ENCODE assay signal across 22 cellular contexts in genomic region chr2:30278419-30278818, GRCh38. TPM values are rescaled to one million over a fixed set of nuclear protein-coding genes. Genes with fewer than 3 reads are reported as not detected.
DNase-seq lines count a peak whose midpoint lies in the region; ATAC-seq, FAIRE-seq and TF ChIP-seq lines count a peak whose summit lies in the region.
"Had no signal": no experiment of that assay in that cellular context is flagged by ENCODE, and none has a peak within 500 bp of the region (broad histone marks: within the 10 kb centered on the region; RNA-seq: fewer than 3 reads in every experiment).

No MANE protein-coding gene starts in this region.

- no peaks in the 10 kb centered on the region for H3K9me2 ChIP-seq in OCI-LY7 (ENCODE audit: insufficient read depth, low read length)
- H3K9me2 ChIP-seq: SK-N-SH had no signal

- H3K4me2 ChIP-seq in K562 (ENCODE audit: insufficient read depth, low read length) (no peak overlapping the region), OCI-LY7 (ENCODE audit: low read length) (no peak overlapping the region)
- H3K4me2 ChIP-seq: SK-N-SH had no signal

- H3K36me3 Mint-ChIP-seq in stimulated activated naive CD8-positive, alpha-beta T cell treated with anti-CD3 and anti-CD28 coated beads, Interleukin-15, Interleukin-2, amounts not matched to agents 100 ng/mL and 50 ng/mL, for 24 hours (ENCODE audit: low read depth), result no peaks in the 10 kb centered on the region
- H3K36me3 Mint-ChIP-seq in IgD-negative memory B cell (peaks cover 2% of the 10 kb centered on the region), CD14-positive monocyte (no peaks in the 10 kb centered on the region), MCF 10A (ENCODE audit: insufficient read depth, unreplicated experiment) (no peaks in the 10 kb centered on the region)
- H3K36me3 Mint-ChIP-seq: T-cell had no signal

- H3K27me3 Mint-ChIP-seq in stimulated activated naive CD8-positive, alpha-beta T cell treated with anti-CD3 and anti-CD28 coated beads, Interleukin-15, Interleukin-2, amounts not matched to agents 100 ng/mL and 50 ng/mL, for 24 hours, result no peaks in the 10 kb centered on the region
- peaks cover 2% of the 10 kb centered on the region for H3K27me3 Mint-ChIP-seq in IgD-negative memory B cell
- H3K27me3 Mint-ChIP-seq in CD14-positive monocyte (ENCODE audit: low read depth in 3 of 3), result peaks cover 20 to 36% (median 25%) of the 10 kb centered on the region in 3 donors
- H3K27me3 Mint-ChIP-seq in MCF 10A (ENCODE audit: insufficient read depth, unreplicated experiment), result no peaks in the 10 kb centered on the region
- H3K27me3 Mint-ChIP-seq: CD4-positive, alpha-beta T cell; T-cell had no signal

- H3K27ac ChIP-seq in K562 (ENCODE audit: extremely low read depth, low read depth, low read length), result no peak overlapping the region
- H3K27ac ChIP-seq in OCI-LY7 (ENCODE audit: low read depth, low read length, poor library complexity, severe bottlenecking), result no peak overlapping the region

- no peaks in the 10 kb centered on the region for H3K9me3 ChIP-seq in K562 (replicated peaks; ENCODE audit: control insufficient read depth, insufficient read depth, low read depth, low read length)
- no peaks in the 10 kb centered on the region for H3K9me3 ChIP-seq in OCI-LY7 (ENCODE audit: low read length)
- H3K9me3 ChIP-seq: SK-N-SH had no signal

- TF ChIP-seq POLR2A in K562 (conservative IDR thresholded peaks at IDR 0.05), result no peak

- H3K9ac ChIP-seq in K562 (ENCODE audit: insufficient read depth in 1 of 2, low read depth in 2 of 2, low read length in 2 of 2), result no peak overlapping the region
- H3K9ac ChIP-seq: SK-N-SH had no signal

- no peak for TF ChIP-seq RAD21 in K562 (CRISPR knock-in tag; conservative IDR thresholded peaks at IDR 0.05 in 1 of 2, IDR thresholded peaks at IDR 0.05 in 1 of 2)

- TF ChIP-seq EP300 in K562 (IDR thresholded peaks at IDR 0.05; ENCODE audit: low read length), result no peak

- no peaks in the 10 kb centered on the region for H3K9me3 Mint-ChIP-seq in stimulated activated naive CD8-positive, alpha-beta T cell treated with anti-CD3 and anti-CD28 coated beads, Interleukin-15, Interleukin-2, amounts not matched to agents 100 ng/mL and 50 ng/mL, for 24 hours
- no peaks in the 10 kb centered on the region for H3K9me3 Mint-ChIP-seq in IgD-negative memory B cell
- peaks cover 0 to 1% (median 0%) of the 10 kb centered on the region in 7 donors for H3K9me3 Mint-ChIP-seq in CD14-positive monocyte
- H3K9me3 Mint-ChIP-seq in MCF 10A (ENCODE audit: unreplicated experiment), result no peaks in the 10 kb centered on the region
- H3K9me3 Mint-ChIP-seq: CD4-positive, alpha-beta T cell; T-cell had no signal

- H3K27ac Mint-ChIP-seq in stimulated activated naive CD8-positive, alpha-beta T cell treated with anti-CD3 and anti-CD28 coated beads, Interleukin-15, Interleukin-2, amounts not matched to agents 100 ng/mL and 50 ng/mL, for 24 hours, result peak overlapping the region; percentile 23
- H3K27ac Mint-ChIP-seq in IgD-negative memory B cell (peak overlapping the region in 2 of 3 donors; percentile 46), CD14-positive monocyte (no peak overlapping the region), MCF 10A (ENCODE audit: low read depth, unreplicated experiment) (no peak overlapping the region)
- H3K27ac Mint-ChIP-seq: CD4-positive, alpha-beta T cell; T-cell had no signal

- intact Hi-C loops in K562 (cut with micrococcal nuclease) (no loop called here), CD14-positive monocyte (cut with micrococcal nuclease) (no loop called here), MCF 10A (cut with micrococcal nuclease) (no loop called here), OCI-LY7 (cut with micrococcal nuclease; ENCODE audit: unreplicated experiment) (no loop called here)

- BruUV-seq in K562 (replicated peaks; lab: Mats Ljungman, UMichigan) (no TSS peak), MCF 10A (replicated peaks; lab: Mats Ljungman, UMichigan) (no TSS peak), OCI-LY7 (replicated peaks; lab: Mats Ljungman, UMichigan) (no TSS peak)

- ATAC-seq in stimulated activated naive CD8-positive, alpha-beta T cell treated with anti-CD3 and anti-CD28 coated beads, Interleukin-15, Interleukin-2, amounts not matched to agents 100 U/mL and 50 U/mL, for 24 hours, result no peak
- no peak for ATAC-seq in K562
- ATAC-seq: PC-3, T-cell had no signal

- no peaks in the 10 kb centered on the region for H3K36me3 ChIP-seq in K562 (ENCODE audit: control insufficient read depth, insufficient read depth, low read length)
- no peaks in the 10 kb centered on the region for H3K36me3 ChIP-seq in OCI-LY7 (ENCODE audit: insufficient read depth, low read length)

- H3K4me1 ChIP-seq in K562 (replicated peaks in 1 of 2; ENCODE audit: control insufficient read depth in 2 of 2, insufficient read depth in 2 of 2, low read length in 2 of 2), result peaks cover 0 to 5% of the 10 kb centered on the region in 2 experiments; a peak in 2 of 5 replicates
- H3K4me1 ChIP-seq in OCI-LY7 (ENCODE audit: insufficient read depth, low read length, poor library complexity, severe bottlenecking), result peaks cover 21% of the 10 kb centered on the region

- no peak for TF ChIP-seq CTCF in K562 (IDR thresholded peaks at IDR 0.05 in 2 of 3, conservative IDR thresholded peaks at IDR 0.05 in 1 of 3; ENCODE audit: insufficient read depth in 2 of 3, low read depth in 1 of 3, low read length in 3 of 3)
- no peak for TF ChIP-seq CTCF in CD14-positive monocyte (IDR thresholded peaks at IDR 0.05)
- TF ChIP-seq CTCF in MCF 10A (IDR thresholded peaks at IDR 0.05; ENCODE audit: unreplicated experiment), result no peak
- no peak for TF ChIP-seq CTCF in OCI-LY7 (conservative IDR thresholded peaks at IDR 0.05; ENCODE audit: low read length)

- no peaks in the 10 kb centered on the region for H3K27me3 ChIP-seq in K562 (ENCODE audit: control insufficient read depth in 2 of 2, insufficient read depth in 2 of 2, low read length in 2 of 2)

- H3K9me1 ChIP-seq in K562 (ENCODE audit: control insufficient read depth, insufficient read depth, low read length), result no peaks in the 10 kb centered on the region

- DNase-seq in stimulated activated naive CD8-positive, alpha-beta T cell treated with anti-CD3 and anti-CD28 coated beads, Interleukin-15, Interleukin-2, amounts not matched to agents 100 U/mL and 50 U/mL, for 24 hours, result no peak
- DNase-seq in K562 (ENCODE audit: extremely low read depth in 1 of 4, low spot score in 3 of 4) (no peak), CD14-positive monocyte (ENCODE audit: low spot score) (no peak), MCF 10A (ENCODE audit: unreplicated experiment) (no peak), OCI-LY7 (ENCODE audit: low spot score) (no peak)
- DNase-seq: CD4-positive, alpha-beta T cell; H7; MV-4-11; NCI-H1417; NCI-H187; NCI-H2107; NCI-H2227 treated with DMSO at 0.1 percent for 48 hours; NCI-H510A treated with DMSO at 0.1 percent for 48 hours; NCI-H774; PC-3; RPMI8226; SHP77 treated with DMSO at 0.1 percent for 48 hours; SK-N-SH; T-cell had no signal

- 0% methylated on average over 1 of the region's 1 CpG for WGBS in K562 (ENCODE audit: insufficient coverage, low coverage, missing lambda C conversion rate)

- POLR2A ChIA-PET in K562 (lab: Yijun Ruan, JAX) (interaction anchor here (0.6 to 1.4 kb wide), 3 partner anchors 16 to 115 kb away, joined by 3 to 4 read pairs (median 3); no protein-coding TSS in a partner anchor), MCF 10A (lab: Yijun Ruan, JAX) (no interaction called here), OCI-LY7 (lab: Charles Lee) (no interaction called here)

- no peak overlapping the region for H3K4me3 Mint-ChIP-seq in stimulated activated naive CD8-positive, alpha-beta T cell treated with anti-CD3 and anti-CD28 coated beads, Interleukin-15, Interleukin-2, amounts not matched to agents 100 ng/mL and 50 ng/mL, for 24 hours
- H3K4me3 Mint-ChIP-seq in IgD-negative memory B cell (peak overlapping the region in 2 of 4 donors; percentile 42 to 61), CD14-positive monocyte (peak overlapping the region in 1 of 2 donors; percentile 37), MCF 10A (ENCODE audit: unreplicated experiment) (no peak overlapping the region)
- H3K4me3 Mint-ChIP-seq: CD4-positive, alpha-beta T cell; T-cell had no signal

- H3K4me3 ChIP-seq in K562 (no peak overlapping the region), OCI-LY7 (ENCODE audit: low read depth, low read length, poor library complexity, severe bottlenecking) (no peak overlapping the region)

- H3K79me2 ChIP-seq in K562 (ENCODE audit: control insufficient read depth, insufficient read depth, low read length) (no peaks in the 10 kb centered on the region), OCI-LY7 (ENCODE audit: insufficient read depth, low read depth, low read length) (no peaks in the 10 kb centered on the region)

- CTCF ChIA-PET in K562 (lab: Yijun Ruan, JAX; ENCODE audit: low intra/inter-chr PET ratio), result no interaction called here
- CTCF ChIA-PET in MCF 10A (lab: Yijun Ruan, JAX), result no interaction called here
- CTCF ChIA-PET in OCI-LY7 (lab: Charles Lee; ENCODE audit: unreplicated experiment), result no interaction called here

- H4K20me1 ChIP-seq in K562 (replicated peaks; ENCODE audit: control insufficient read depth, insufficient read depth, low read length), result no peaks in the 10 kb centered on the region
- H4K20me1 ChIP-seq in OCI-LY7 (ENCODE audit: insufficient read depth, low read length), result no peaks in the 10 kb centered on the region

- H3K4me1 Mint-ChIP-seq in stimulated activated naive CD8-positive, alpha-beta T cell treated with anti-CD3 and anti-CD28 coated beads, Interleukin-15, Interleukin-2, amounts not matched to agents 100 ng/mL and 50 ng/mL, for 24 hours (ENCODE audit: low read depth), result peaks cover 79% of the 10 kb centered on the region
- H3K4me1 Mint-ChIP-seq in IgD-negative memory B cell (peaks cover 56 to 79% (median 75%) of the 10 kb centered on the region in 3 donors), CD14-positive monocyte (peaks cover 10% of the 10 kb centered on the region), MCF 10A (ENCODE audit: insufficient read depth, unreplicated experiment) (peaks cover 16% of the 10 kb centered on the region)

- in situ Hi-C loops in K562 (cut with MboI), result no loop called here

- FAIRE-seq in K562 (lab: Jason Lieb, UNC), result no peak
- FAIRE-seq: HTR-8/SVneo had no signal

- H2AFZ ChIP-seq in K562 (ENCODE audit: low read depth, low read length) (0 out of 2 replicates have a peak overlapping the region, but pooled peaks have one; percentile 45), OCI-LY7 (ENCODE audit: low read length) (no peak overlapping the region)

RNA-seq across cellular contexts. Expression of gene LBH, which starts 47.1 kb away (rescaled TPM):
- polyA plus RNA-seq in IgD-negative memory B cell (163 TPM), K562 (2011; rRNA removed) (8.2 and 9.5 TPM in 2 replicates), K562 (2014; fragmentation: Illumina TruSeq; extraction: Trizol) (8.1 TPM in 2 replicates), K562 (2014; fragmentation: Nextera tagmentation; extraction: Ambion mirVana) (1 to 10 TPM; 3.1 to 5.9 TPM), K562 (2014; rRNA removed) (9.4 and 13.4 TPM in 2 replicates), CD14-positive monocyte (under 1 TPM; 0.42 to 0.76 TPM)
- 4.1 and 9.5 TPM in 2 replicates for total RNA-seq in K562 (2011; cell fraction: chromatin; rRNA removed; ENCODE audit: low replicate concordance)
- 14.5 and 15.2 TPM in 2 replicates for total RNA-seq in K562 (2011; cell fraction: nucleolus; rRNA removed)
- 8.9 and 11.3 TPM in 2 replicates for total RNA-seq in K562 (2011; cell fraction: nucleoplasm; rRNA removed)
- total RNA-seq in K562 (2014; rRNA removed) (7.4 and 23.5 TPM in 2 replicates), K562 (2014; rRNA removed; fragmentation: Illumina TruSeq; extraction: Trizol) (5.7 and 6.0 TPM in 2 replicates), K562 (2015; rRNA removed; fragmentation: Illumina TruSeq; extraction: Trizol) (4.6 and 7.3 TPM in 2 replicates), K562 (2021) (9.5 and 12.1 TPM in 2 replicates), MCF 10A (2022) (1.1 and 1.7 TPM in 2 replicates), OCI-LY7 (2022) (3.0 and 3.8 TPM in 2 replicates)
- polyA plus RNA-seq in K562 (2011; cell fraction: cytosol; rRNA removed), result 13.7 and 24.2 TPM in 2 replicates
- polyA plus RNA-seq in K562 (2011; cell fraction: nucleus; rRNA removed), result 4.1 and 4.6 TPM in 2 replicates
- 6.0 and 6.2 TPM in 2 replicates for polyA plus RNA-seq in K562 (2012)
- polyA minus RNA-seq in K562 (2011; rRNA and poly(A)+ RNA removed), result 10.9 and 13.0 TPM in 2 replicates
- polyA minus RNA-seq in K562 (2011; cell fraction: cytosol; rRNA and poly(A)+ RNA removed), result 5.6 and 12.1 TPM in 2 replicates
- 7.7 and 15.4 TPM in 2 replicates for polyA minus RNA-seq in K562 (2011; cell fraction: nucleus; rRNA and poly(A)+ RNA removed)
- 0.75 and 3.7 TPM in 2 replicates for total RNA-seq in OCI-LY7 (2014; rRNA removed; shearing (Covaris generic))

Comparison
In these comparisons a context has a peak if more than half of its experiments do, and no peak if none do; other contexts are left out.
1. H3K27ac Mint-ChIP-seq: peak in stimulated activated naive CD8-positive, alpha-beta T cell treated with anti-CD3 and anti-CD28 coated beads, Interleukin-15, Interleukin-2, amounts not matched to agents 100 ng/mL and 50 ng/mL, for 24 hours (single experiment) and IgD-negative memory B cell (2 of 3); none in CD14-positive monocyte (0 of 7) and MCF 10A (single experiment).